ENCODE assay signal across 16 cellular contexts in genomic region chr16:72537684-72538083, GRCh38.
DNase-seq lines count a peak whose midpoint lies in the region; ATAC-seq and TF ChIP-seq lines count a peak whose summit lies in the region.
"Had no signal": no experiment of that assay in that cellular context is flagged by ENCODE, and none has a peak within 500 bp of the region (broad histone marks: within the 10 kb centered on the region; RNA-seq: fewer than 3 reads in every experiment).

No MANE protein-coding gene starts in this region.

- CTCF ChIA-PET in RWPE1 (lab: Yijun Ruan, JAX), result no interaction called here

- H3K4me1 Mint-ChIP-seq in osteocyte (ENCODE audit: unreplicated experiment), result peaks cover 50% of the 10 kb centered on the region

- ATAC-seq in HG02840 (IDR thresholded peaks at IDR 0.05; ENCODE audit: low FRiP score, unreplicated experiment) (no peak), HG03571 (IDR thresholded peaks at IDR 0.05; ENCODE audit: unreplicated experiment) (no peak)
- ATAC-seq: left lung had no signal

- H3K4me3 ChIP-seq in epithelial cell of esophagus (ENCODE audit: low read length), result no peak overlapping the region
- H3K4me3 ChIP-seq: left lung had no signal

- peak overlapping the region; percentile 91 for H3K27ac Mint-ChIP-seq in osteocyte (ENCODE audit: unreplicated experiment)
- H3K27ac Mint-ChIP-seq: CD4-positive, CD25-positive, alpha-beta regulatory T cell had no signal

- DNase-seq in GM03348 (ENCODE audit: low spot score) (peak; percentile 59), RWPE1 (ENCODE audit: low spot score) (peak; percentile 28), epithelial cell of esophagus (ENCODE audit: low read depth) (peak; percentile 10), osteocyte (ENCODE audit: extremely low spot score, unreplicated experiment) (no peak), HT-29 (ENCODE audit: low spot score) (no peak), T1000 (lab: John Stamatoyannopoulos, UW) (no peak)
- DNase-seq: activated naive CD4-positive, alpha-beta T cell; CD4-positive, CD25-positive, alpha-beta regulatory T cell; DND-41; H7; Karpas-422; left lung; NCI-H446 treated with DMSO at 0.1 percent for 48 hours; stimulated activated CD4-positive, alpha-beta T cell treated with anti-CD3 and anti-CD28 coated beads, Interleukin-12 subunit alpha, Interleukin-12 subunit beta, amount 100 ng/mL, for 4 hours had no signal

- POLR2A ChIA-PET in RWPE1 (lab: Yijun Ruan, JAX; ENCODE audit: low non-redundant PET), result no interaction called here

- no peak overlapping the region for H3K4me3 Mint-ChIP-seq in osteocyte (ENCODE audit: unreplicated experiment)
- H3K4me3 Mint-ChIP-seq: CD4-positive, CD25-positive, alpha-beta regulatory T cell had no signal

- no peak for TF ChIP-seq CTCF in RWPE1 (conservative IDR thresholded peaks at IDR 0.05; ENCODE audit: low read depth)
- no peak for TF ChIP-seq CTCF in epithelial cell of esophagus (IDR thresholded peaks at IDR 0.05; ENCODE audit: insufficient read depth, low read depth, low read length, missing control alignments)
- TF ChIP-seq CTCF in osteocyte (IDR thresholded peaks at IDR 0.05), result no peak

- H3K36me3 Mint-ChIP-seq in osteocyte (ENCODE audit: unreplicated experiment), result peaks cover 2% of the 10 kb centered on the region
- H3K36me3 Mint-ChIP-seq: CD4-positive, CD25-positive, alpha-beta regulatory T cell had no signal

- no peak overlapping the region for H3K27ac ChIP-seq in RWPE1
- H3K27ac ChIP-seq: left lung had no signal

- no peaks in the 10 kb centered on the region for H3K27me3 Mint-ChIP-seq in osteocyte (ENCODE audit: unreplicated experiment)

- peaks cover 5% of the 10 kb centered on the region for H3K9me3 Mint-ChIP-seq in osteocyte (ENCODE audit: unreplicated experiment)

Comparison
In these comparisons a context has a peak if more than half of its experiments do, and no peak if none do; other contexts are left out.
1. DNase-seq: peak in GM03348 (single experiment), RWPE1 (single experiment) and epithelial cell of esophagus (single experiment); none in osteocyte (single experiment), HT-29 (single experiment) and T1000 (single experiment).